8 cellular contexts compared by ENCODE assay signal in genomic region chr2:172427256-172427989, GRCh38. TPM values are rescaled to one million over a fixed set of nuclear protein-coding genes. Genes with fewer than 3 reads are reported as not detected.
DNase-seq lines count a peak whose midpoint lies in the region; ATAC-seq, FAIRE-seq and TF ChIP-seq lines count a peak whose summit lies in the region.

Gene ITGA6, plus strand, starts transcription at chr2:172427586.

- peak; percentile 4 to 33 for TF ChIP-seq CTCF in endothelial cell of umbilical vein (IDR thresholded peaks at IDR 0.05; ENCODE audit: extremely low read depth in 1 of 2, insufficient read depth in 1 of 2, low read depth in 1 of 2, low read length in 2 of 2)

- FAIRE-seq in endothelial cell of umbilical vein (lab: Jason Lieb, UNC), result peak; percentile 64

- CTCF ChIA-PET in CD4-positive, alpha-beta memory T cell (lab: Charles Lee; ENCODE audit: partially characterized antibody), result interaction anchor here (0.8 to 33.3 kb wide), 9 partner anchors 9 to 505 kb away, joined by 3 to 1033 read pairs (median 11); partner anchors contain the start of gene HAT1
- CTCF ChIA-PET in endothelial cell of umbilical vein (lab: Charles Lee), result interaction anchor here (0.9 to 10.7 kb wide), 14 partner anchors 13 to 309 kb away, joined by 3 to 167 read pairs (median 4); no protein-coding TSS in a partner anchor

- BruUV-seq in endothelial cell of umbilical vein (replicated peaks; lab: Mats Ljungman, UMichigan), result no TSS peak

- no peaks in the 10 kb centered on the region for H3K9me3 Mint-ChIP-seq in CD4-positive, alpha-beta memory T cell

- DNase-seq in CD4-positive, alpha-beta memory T cell, result peak; percentile 75 to 84 (median 78)
- DNase-seq in NOMO-1 treated with dmso at 0.1 percent for 144 hours (lab: John Stamatoyannopoulos, UW; ENCODE audit: unreplicated experiment), result peak; percentile 46
- DNase-seq in activated T-cell treated with anti-CD3 and anti-CD28 coated beads for 24 hours (ENCODE audit: low read depth), result peak; percentile 57
- DNase-seq in endothelial cell of umbilical vein (ENCODE audit: low read depth, low spot score), result peak; percentile 78
- DNase-seq in stimulated activated CD8-positive, alpha-beta memory T cell treated with anti-CD3 and anti-CD28 coated beads, Interleukin-15, amount 100 ng/mL, for 48 hours (ENCODE audit: low read depth in 2 of 2), result peak; percentile 54 to 63

- peak within 1 kb of the TSS; percentile 88 to 97 (median 94) for H3K4me3 Mint-ChIP-seq in CD4-positive, alpha-beta memory T cell

- peaks cover 49% of the 10 kb centered on the region for H3K79me2 ChIP-seq in endothelial cell of umbilical vein (ENCODE audit: control insufficient read depth, insufficient read depth, low read length)

- peaks cover 30 to 52% (median 46%) of the 10 kb centered on the region in 4 donors for H3K4me1 Mint-ChIP-seq in CD4-positive, alpha-beta memory T cell

- H3K36me3 Mint-ChIP-seq in CD4-positive, alpha-beta memory T cell, result peaks cover 0 to 5% of the 10 kb centered on the region in 2 donors

- H2AFZ ChIP-seq in endothelial cell of umbilical vein (ENCODE audit: low read depth, low read length), result peak within 1 kb of the TSS; percentile 93

- H4K20me1 ChIP-seq in endothelial cell of umbilical vein (replicated peaks; ENCODE audit: control insufficient read depth, extremely low read depth, insufficient read depth, low read length), result no peaks in the 10 kb centered on the region

- peaks cover 65% of the 10 kb centered on the region for H3K4me1 ChIP-seq in CD4-positive, alpha-beta memory T cell (ENCODE audit: insufficient read depth, low read length)
- H3K4me1 ChIP-seq in endothelial cell of umbilical vein (ENCODE audit: control insufficient read depth, extremely low read depth, insufficient read depth, low read length), result peaks cover 40% of the 10 kb centered on the region
- peaks cover 28% of the 10 kb centered on the region for H3K4me1 ChIP-seq in mononuclear cell (ENCODE audit: insufficient read depth, low read length)

- intact Hi-C loops in CD4-positive, alpha-beta memory T cell (cut with micrococcal nuclease), result loop anchor here (2.0 to 5.0 kb wide), 2 partner anchors 127 to 505 kb away; partner anchors contain the start of gene HAT1
- intact Hi-C loops in endothelial cell of umbilical vein (cut with micrococcal nuclease), result loop anchor here (1.0 to 5.0 kb wide), 4 partner anchors 12 to 175 kb away; no protein-coding TSS in a partner anchor

- POLR2A ChIA-PET in CD4-positive, alpha-beta memory T cell (lab: Charles Lee; ENCODE audit: partially characterized antibody), result interaction anchor here (0.8 to 18.4 kb wide), 11 partner anchors 9 to 1538 kb away, joined by 3 to 449 read pairs (median 3); partner anchors contain the start of genes DLX2 and DYNC1I2
- POLR2A ChIA-PET in endothelial cell of umbilical vein (lab: Charles Lee), result interaction anchor here (0.6 to 0.9 kb wide), 2 partner anchors 13 to 140 kb away, joined by 5 to 6 read pairs; no protein-coding TSS in a partner anchor

- peak within 1 kb of the TSS; percentile 81 for H3K4me2 ChIP-seq in endothelial cell of umbilical vein (ENCODE audit: insufficient read depth, low read length)

- peak within 1 kb of the TSS; percentile 31 to 76 for H3K4me3 ChIP-seq in CD4-positive, alpha-beta memory T cell (ENCODE audit: low read length in 2 of 2)
- H3K4me3 ChIP-seq in endothelial cell of umbilical vein (replicated peaks in 1 of 3; ENCODE audit: insufficient read depth in 1 of 3, low read depth in 1 of 3, low read length in 3 of 3) (peak within 1 kb of the TSS; percentile 67 to 98 (median 68)), mononuclear cell (ENCODE audit: low read length) (peak within 1 kb of the TSS; percentile 55)

- TF ChIP-seq POLR2A in endothelial cell of umbilical vein (IDR thresholded peaks at IDR 0.05; ENCODE audit: low read depth, low read length), result peak; percentile 87

- H3K9me3 ChIP-seq in CD4-positive, alpha-beta memory T cell (ENCODE audit: control insufficient read depth in 1 of 2, low read length in 2 of 2), result no peaks in the 10 kb centered on the region
- H3K9me3 ChIP-seq in endothelial cell of umbilical vein (replicated peaks; ENCODE audit: control insufficient read depth, insufficient read depth, low read length) (no peaks in the 10 kb centered on the region), mononuclear cell (ENCODE audit: low read depth, low read length) (no peaks in the 10 kb centered on the region)

- dilution Hi-C loops in endothelial cell of umbilical vein (cut with MboI; ENCODE audit: extremely low pct_ligation_motif_present, low sequenced_read_pairs), result loop anchor here (25.0 kb wide), 1 partner anchor 240 kb away; no protein-coding TSS in a partner anchor

- ATAC-seq in HG02885 (IDR thresholded peaks at IDR 0.05; ENCODE audit: poor library complexity, unreplicated experiment) (peak; percentile 64), GM18870 (IDR thresholded peaks at IDR 0.05; ENCODE audit: unreplicated experiment) (no peak)

- peak within 1 kb of the TSS; percentile 92 to 95 (median 93) for H3K27ac Mint-ChIP-seq in CD4-positive, alpha-beta memory T cell

- H3K9ac ChIP-seq in endothelial cell of umbilical vein (replicated peaks; ENCODE audit: extremely low read depth, insufficient read depth, low read length), result peak within 1 kb of the TSS; percentile 72

- H3K27me3 ChIP-seq in CD4-positive, alpha-beta memory T cell (ENCODE audit: insufficient read depth, low read length), result no peaks in the 10 kb centered on the region
- no peaks in the 10 kb centered on the region for H3K27me3 ChIP-seq in endothelial cell of umbilical vein (ENCODE audit: control insufficient read depth in 2 of 2, insufficient read depth in 2 of 2, low read length in 2 of 2)
- H3K27me3 ChIP-seq in mononuclear cell (ENCODE audit: insufficient read depth, low read length), result peaks cover 60% of the 10 kb centered on the region

- no peaks in the 10 kb centered on the region for H3K27me3 Mint-ChIP-seq in CD4-positive, alpha-beta memory T cell

- peak within 1 kb of the TSS; percentile 66 for H3K27ac ChIP-seq in CD4-positive, alpha-beta memory T cell (ENCODE audit: low read depth, low read length)
- H3K27ac ChIP-seq in endothelial cell of umbilical vein (ENCODE audit: insufficient read depth, low read depth, low read length), result peak within 1 kb of the TSS; percentile 52

- H3K36me3 ChIP-seq in CD4-positive, alpha-beta memory T cell (ENCODE audit: insufficient read depth, low read length), result no peaks in the 10 kb centered on the region
- no peaks in the 10 kb centered on the region for H3K36me3 ChIP-seq in endothelial cell of umbilical vein (ENCODE audit: control insufficient read depth in 2 of 2, extremely low read depth in 1 of 2, insufficient read depth in 2 of 2, low read length in 2 of 2)

- no peaks in the 10 kb centered on the region for H3K9me1 ChIP-seq in endothelial cell of umbilical vein (replicated peaks; ENCODE audit: control insufficient read depth, extremely low read depth, insufficient read depth, low read length)

TF ChIP-seq in endothelial cell of umbilical vein, 7 proteins besides CTCF, POLR2A, EP300 and RAD21:
- TF ChIP-seq POLR2AphosphoS5 (IDR thresholded peaks at IDR 0.05; ENCODE audit: insufficient read depth, low read depth, low read length) (peak; percentile 88), MAX (IDR thresholded peaks at IDR 0.05; ENCODE audit: insufficient read depth, insufficient read length) (no peak), JUN (IDR thresholded peaks at IDR 0.05; ENCODE audit: borderline replicate concordance, insufficient read depth, insufficient read length, low read depth) (no peak), EZH2 (IDR thresholded peaks at IDR 0.05; ENCODE audit: borderline replicate concordance, low read depth, low read length, severe bottlenecking) (no peak), GATA2 (IDR thresholded peaks at IDR 0.05; ENCODE audit: insufficient read depth, insufficient read length, low read depth, low read length) (no peak), FOS (IDR thresholded peaks at IDR 0.05; ENCODE audit: borderline replicate concordance, insufficient read depth, low read length) (no peak), MYC (IDR thresholded peaks at IDR 0.05; ENCODE audit: low read depth, low read length) (no peak)

RNA-seq across cellular contexts. Expression of gene ITGA6, which starts in this region (rescaled TPM):
- 10 to 100 TPM; 69.1 to 73.6 TPM for total RNA-seq in CD4-positive, alpha-beta memory T cell
- 10 to 100 TPM; 58.3 to 64.0 TPM for polyA plus RNA-seq in CD4-positive, alpha-beta memory T cell
- total RNA-seq in endothelial cell of umbilical vein, result 174 and 208 TPM in 2 replicates
- 14.6 and 24.9 TPM in 2 replicates for polyA plus RNA-seq in endothelial cell of umbilical vein
- 23.3 and 26.0 TPM in 2 replicates for polyA plus RNA-seq in endothelial cell of umbilical vein (2011; cell fraction: cytosol; rRNA removed)
- 55.2 and 71.9 TPM in 2 replicates for polyA plus RNA-seq in endothelial cell of umbilical vein (2011; cell fraction: nucleus; rRNA removed)
- 78.4 and 153 TPM in 2 replicates for polyA plus RNA-seq in endothelial cell of umbilical vein (2012)
- polyA minus RNA-seq in endothelial cell of umbilical vein, result 51.4 and 52.6 TPM in 2 replicates
- polyA minus RNA-seq in endothelial cell of umbilical vein (2011; cell fraction: cytosol; rRNA and poly(A)+ RNA removed), result 5.8 TPM
- polyA minus RNA-seq in endothelial cell of umbilical vein (2011; cell fraction: nucleus; rRNA and poly(A)+ RNA removed), result 53.0 and 76.1 TPM in 2 replicates
- total RNA-seq in mononuclear cell, result 116 TPM
